11 cellular contexts compared by ENCODE assay signal in the genomic region with DNA sequence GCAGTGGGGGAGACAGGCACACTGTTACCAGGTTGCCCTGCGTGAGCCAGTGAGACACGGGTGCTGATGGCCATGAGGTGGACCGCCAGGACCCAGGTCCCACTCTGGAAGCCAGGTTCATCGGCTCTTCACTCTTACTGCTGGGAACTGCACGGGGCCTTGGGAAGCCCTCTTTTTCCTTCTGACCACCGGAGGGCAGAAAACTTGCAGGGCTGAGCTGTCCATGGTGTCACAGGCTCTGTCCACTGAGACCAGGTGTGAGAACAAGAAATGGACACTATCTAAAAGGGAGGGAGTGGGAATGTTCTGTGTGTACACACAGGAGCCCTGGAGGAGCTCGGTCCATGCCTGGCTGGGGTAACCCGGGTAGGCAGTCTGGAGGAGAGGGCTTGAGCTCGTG.
DNase-seq lines count a peak whose midpoint lies in the region; ATAC-seq and TF ChIP-seq lines count a peak whose summit lies in the region.
"Had no signal": no experiment of that assay in that cellular context is flagged by ENCODE, and none has a peak within 500 bp of the region (broad histone marks: within the 10 kb centered on the region; RNA-seq: fewer than 3 reads in every experiment).

No MANE protein-coding gene starts in this region.

- no peaks in the 10 kb centered on the region for H3K4me1 ChIP-seq in CD8-positive, alpha-beta T cell (ENCODE audit: insufficient read depth, low read length)

- H3K36me3 ChIP-seq in CD8-positive, alpha-beta T cell (ENCODE audit: insufficient read depth, low read length): no peaks in the 10 kb centered on the region

- peaks cover 4% of the 10 kb centered on the region for H3K9me3 Mint-ChIP-seq in CD8-positive, alpha-beta T cell

- no peak overlapping the region for H3K27ac ChIP-seq in CD8-positive, alpha-beta T cell (ENCODE audit: low read depth, low read length)

- no peaks in the 10 kb centered on the region for H3K4me1 Mint-ChIP-seq in CD8-positive, alpha-beta T cell (ENCODE audit: low read depth)

- no peak for TF ChIP-seq POLR2A in NB4 (IDR thresholded peaks at IDR 0.05; ENCODE audit: extremely low read depth, insufficient read length)

- H3K36me3 Mint-ChIP-seq in CD8-positive, alpha-beta T cell: no peaks in the 10 kb centered on the region

- CTCF ChIA-PET in CD8-positive, alpha-beta T cell (lab: Charles Lee): no interaction called here

- no peak overlapping the region for H3K4me3 Mint-ChIP-seq in CD8-positive, alpha-beta T cell

- peaks cover 2% of the 10 kb centered on the region for H3K27me3 Mint-ChIP-seq in CD8-positive, alpha-beta T cell (ENCODE audit: low read depth)

- peak; percentile 28 for DNase-seq in EH (ENCODE audit: low read depth)
- peak; percentile 3 for DNase-seq in NB4 (ENCODE audit: low read depth)
- DNase-seq in fibroblast of the aortic adventitia (ENCODE audit: low read depth): no peak
- peak; percentile 18 for DNase-seq in renal cortical epithelial cell (ENCODE audit: low read depth)
- no peak for DNase-seq in CD8-positive, alpha-beta T cell
- DNase-seq in NCI-H226: no peak
- DNase-seq in T-helper 2 cell: no peak
- DNase-seq: activated CD4-positive, alpha-beta T cell treated with anti-CD3 and anti-CD28 coated beads for 4 hours; activated effector memory CD4-positive, alpha-beta T cell treated with Interleukin-2 at 50 U/mL for 16 hours; NCI-H774 had no signal

- POLR2A ChIA-PET in CD8-positive, alpha-beta T cell (lab: Charles Lee): no interaction called here

- H3K27ac Mint-ChIP-seq in CD8-positive, alpha-beta T cell: no peak overlapping the region

- TF ChIP-seq CTCF in NB4 (IDR thresholded peaks at IDR 0.05; ENCODE audit: low read depth, low read length) (peak; percentile 10), fibroblast of the aortic adventitia (IDR thresholded peaks at IDR 0.05; ENCODE audit: insufficient read depth, low read length) (peak; percentile 39)
- TF ChIP-seq CTCF in CD8-positive, alpha-beta T cell (IDR thresholded peaks at IDR 0.05): no peak

- no peaks in the 10 kb centered on the region for H3K9me3 ChIP-seq in CD8-positive, alpha-beta T cell (ENCODE audit: low read length)

- intact Hi-C loops in CD8-positive, alpha-beta T cell (cut with DNase I, micrococcal nuclease): no loop called here

- H3K4me3 ChIP-seq in NB4 (ENCODE audit: low read depth, low read length) (no peak overlapping the region), fibroblast of the aortic adventitia (ENCODE audit: low read depth, low read length) (no peak overlapping the region)
- no peak overlapping the region for H3K4me3 ChIP-seq in CD8-positive, alpha-beta T cell (ENCODE audit: low read depth, low read length)
- H3K4me3 ChIP-seq: GM12878 had no signal

- H3K27me3 ChIP-seq in CD8-positive, alpha-beta T cell (ENCODE audit: insufficient read depth, low read length): no peaks in the 10 kb centered on the region

- no peak for ATAC-seq in CD8-positive, alpha-beta T cell
- ATAC-seq: GM12878 had no signal

Comparison
In these comparisons a context has a peak if more than half of its experiments do, and no peak if none do; other contexts are left out.
1. DNase-seq: peak in EH (single experiment), NB4 (single experiment) and renal cortical epithelial cell (single experiment); none in fibroblast of the aortic adventitia (single experiment), CD8-positive, alpha-beta T cell (0 of 7), NCI-H226 (single experiment) and T-helper 2 cell (0 of 5).